11 cellular contexts compared by ENCODE assay signal in the genomic region with DNA sequence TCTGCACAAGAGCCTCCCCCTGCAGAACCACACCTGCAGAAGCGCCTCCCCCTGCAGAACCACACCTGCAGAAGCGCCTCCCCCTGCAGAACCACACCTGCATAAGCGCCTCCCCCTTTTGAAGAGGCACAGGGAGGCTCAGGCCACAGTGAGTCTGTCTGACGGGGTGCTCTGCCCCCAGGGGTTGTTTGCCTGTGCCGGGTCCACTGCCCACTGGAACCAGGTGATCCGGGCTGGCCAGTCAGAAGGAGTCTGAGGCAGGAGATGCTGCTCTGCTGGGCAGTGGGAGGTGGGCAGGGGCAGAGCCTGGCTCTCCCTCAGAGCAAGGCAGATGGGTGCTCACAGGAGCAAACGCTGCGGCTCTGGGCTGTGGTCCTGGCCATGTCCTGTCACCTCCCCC.
"Had no signal": no experiment of that assay in that cellular context is flagged by ENCODE, and none has a peak within 500 bp of the region (broad histone marks: within the 10 kb centered on the region; RNA-seq: fewer than 3 reads in every experiment).

No MANE protein-coding gene starts in this region.

- H3K4me3 ChIP-seq: stomach, thoracic aorta had no signal

- H3K4me1 Mint-ChIP-seq: activated naive CD8-positive, alpha-beta T cell treated with anti-CD3 and anti-CD28 coated beads for 36 hours; endodermal cell had no signal

- H3K9me3 ChIP-seq: stomach, thoracic aorta had no signal

- H3K27ac ChIP-seq: thoracic aorta had no signal

- H3K9me3 Mint-ChIP-seq: activated CD4-positive, alpha-beta memory T cell treated with anti-CD3 and anti-CD28 coated beads for 36 hours; activated naive CD8-positive, alpha-beta T cell treated with anti-CD3 and anti-CD28 coated beads for 36 hours; endodermal cell had no signal

- H3K27me3 Mint-ChIP-seq: activated CD4-positive, alpha-beta memory T cell treated with anti-CD3 and anti-CD28 coated beads for 36 hours; activated naive CD8-positive, alpha-beta T cell treated with anti-CD3 and anti-CD28 coated beads for 36 hours had no signal

- H3K36me3 ChIP-seq: stomach, thoracic aorta had no signal

- H3K36me3 Mint-ChIP-seq: activated CD4-positive, alpha-beta memory T cell treated with anti-CD3 and anti-CD28 coated beads for 36 hours; activated naive CD8-positive, alpha-beta T cell treated with anti-CD3 and anti-CD28 coated beads for 36 hours had no signal

- DNase-seq: activated CD4-positive, alpha-beta memory T cell treated with anti-CD3 and anti-CD28 coated beads for 36 hours; activated CD4-positive, alpha-beta T cell treated with anti-CD3 and anti-CD28 coated beads for 1 hour; activated gamma-delta T cell; activated naive CD8-positive, alpha-beta T cell treated with anti-CD3 and anti-CD28 coated beads for 36 hours; activated T-cell treated with anti-CD3 and anti-CD28 coated beads, Interleukin-2, amount 50 U/mL, for 48 hours; endodermal cell; stimulated activated CD4-positive, alpha-beta T cell treated with anti-CD3 and anti-CD28 coated beads, Interleukin-4, amount 100 ng/mL, for 4 hours; stomach; SW 1271; T-helper 9 cell had no signal

- H3K27ac Mint-ChIP-seq: activated CD4-positive, alpha-beta memory T cell treated with anti-CD3 and anti-CD28 coated beads for 36 hours; activated naive CD8-positive, alpha-beta T cell treated with anti-CD3 and anti-CD28 coated beads for 36 hours; endodermal cell had no signal

- H3K4me3 Mint-ChIP-seq: activated CD4-positive, alpha-beta memory T cell treated with anti-CD3 and anti-CD28 coated beads for 36 hours; activated naive CD8-positive, alpha-beta T cell treated with anti-CD3 and anti-CD28 coated beads for 36 hours; endodermal cell had no signal
